In genomic region chr1:226064816-226065248, GRCh38 we compare ENCODE assay signal across 8 cellular contexts. TPM values are rescaled to one million over a fixed set of nuclear protein-coding genes. Genes with fewer than 3 reads are reported as not detected.
A peak's percentile ranks its signal among the peaks of the same experiment; 100 is the strongest.
DNase-seq lines count a peak whose midpoint lies in the region; ATAC-seq and TF ChIP-seq lines count a peak whose summit lies in the region.

No MANE protein-coding gene starts in this region.

- peaks cover 73% of the 10 kb centered on the region for H3K36me3 Mint-ChIP-seq in Caco-2 (ENCODE audit: insufficient read depth, unreplicated experiment)
- H3K36me3 Mint-ChIP-seq in activated naive CD4-positive, alpha-beta T cell treated with anti-CD3 and anti-CD28 coated beads, Interleukin-2, amount 50 U/mL, for 24 hours: peaks cover 20% of the 10 kb centered on the region

- DNase-seq in Caco-2: peak in 1 of 2 experiments; percentile 45
- peak; percentile 65 for DNase-seq in HCEC 1CT
- peak; percentile 28 for DNase-seq in NT2/D1 (ENCODE audit: low read depth, low spot score)
- peak in 29 of 42 donors; percentile 15 to 80 (median 57) for DNase-seq in head of caudate nucleus
- peak; percentile 39 for DNase-seq in retina

- no TSS peak for BruUV-seq in Caco-2 (replicated peaks; lab: Mats Ljungman, UMichigan)

- no peaks in the 10 kb centered on the region for H3K9me3 ChIP-seq in Caco-2
- H3K9me3 ChIP-seq in NT2/D1 (ENCODE audit: insufficient read depth, low read length): no peaks in the 10 kb centered on the region

- ATAC-seq in GM19324 (IDR thresholded peaks at IDR 0.05; ENCODE audit: low FRiP score, unreplicated experiment) (no peak), GM21619 (IDR thresholded peaks at IDR 0.05; ENCODE audit: unreplicated experiment) (no peak)

- TF ChIP-seq CTCF in Caco-2 (IDR thresholded peaks at IDR 0.05; ENCODE audit: insufficient read depth in 1 of 2, low read depth in 1 of 2, low read length in 1 of 2, severe bottlenecking in 1 of 2, unreplicated experiment in 1 of 2): peak; percentile 17 to 84

- H3K4me3 Mint-ChIP-seq in Caco-2 (ENCODE audit: unreplicated experiment): peak overlapping the region; percentile 97
- peak overlapping the region; percentile 89 for H3K4me3 Mint-ChIP-seq in activated naive CD4-positive, alpha-beta T cell treated with anti-CD3 and anti-CD28 coated beads, Interleukin-2, amount 50 U/mL, for 24 hours

- H3K27me3 Mint-ChIP-seq in Caco-2 (ENCODE audit: insufficient read depth, unreplicated experiment): no peaks in the 10 kb centered on the region
- H3K27me3 Mint-ChIP-seq in activated naive CD4-positive, alpha-beta T cell treated with anti-CD3 and anti-CD28 coated beads, Interleukin-2, amount 50 U/mL, for 24 hours: no peaks in the 10 kb centered on the region

- intact Hi-C loops in Caco-2 (cut with micrococcal nuclease; ENCODE audit: unreplicated experiment): loop anchor here (1.0 to 10.0 kb wide), 3 partner anchors 18 to 120 kb away; partner anchors contain the start of gene ACBD3
- intact Hi-C loops in head of caudate nucleus (cut with DNase I): loop anchor here (5.0 kb wide), 2 partner anchors 57 to 122 kb away; partner anchors contain the start of gene ACBD3

- no peaks in the 10 kb centered on the region; the same call in 1 of the 2 replicates for H3K36me3 ChIP-seq in Caco-2 (ENCODE audit: control insufficient read depth, insufficient read depth, low read length)
- peaks cover 49% of the 10 kb centered on the region for H3K36me3 ChIP-seq in NT2/D1 (ENCODE audit: insufficient read depth, insufficient read length, low read length)

- H3K9me3 Mint-ChIP-seq in Caco-2 (ENCODE audit: unreplicated experiment): no peaks in the 10 kb centered on the region
- no peaks in the 10 kb centered on the region for H3K9me3 Mint-ChIP-seq in activated naive CD4-positive, alpha-beta T cell treated with anti-CD3 and anti-CD28 coated beads, Interleukin-2, amount 50 U/mL, for 24 hours

- no peaks in the 10 kb centered on the region for H3K27me3 ChIP-seq in Caco-2 (replicated peaks; ENCODE audit: control insufficient read depth, insufficient read depth, low read length)
- no peaks in the 10 kb centered on the region for H3K27me3 ChIP-seq in NT2/D1 (ENCODE audit: insufficient read depth, insufficient read length)

- H3K4me1 ChIP-seq in Caco-2 (peaks cover 9% of the 10 kb centered on the region), NT2/D1 (ENCODE audit: insufficient read depth, insufficient read length) (no peaks in the 10 kb centered on the region)

- H3K27ac Mint-ChIP-seq in Caco-2 (ENCODE audit: unreplicated experiment): peak overlapping the region; percentile 99
- peak overlapping the region; percentile 85 for H3K27ac Mint-ChIP-seq in activated naive CD4-positive, alpha-beta T cell treated with anti-CD3 and anti-CD28 coated beads, Interleukin-2, amount 50 U/mL, for 24 hours

- POLR2A ChIA-PET in Caco-2 (lab: Charles Lee): interaction anchor here (0.6 to 1.1 kb wide), 3 partner anchors 65 to 287 kb away, joined by 4 to 6 read pairs (median 5); partner anchors contain the start of genes SDE2 and SRP9

- peak overlapping the region; percentile 65 for H3K4me3 ChIP-seq in Caco-2 (ENCODE audit: low read depth, low read length)
- H3K4me3 ChIP-seq in NT2/D1 (ENCODE audit: insufficient read length, low read depth): peak overlapping the region; percentile 91

- peak overlapping the region; percentile 3 for H3K9ac ChIP-seq in NT2/D1 (ENCODE audit: insufficient read length, low read depth)

- peaks cover 24% of the 10 kb centered on the region for H3K4me1 Mint-ChIP-seq in Caco-2 (ENCODE audit: low read depth, unreplicated experiment)
- H3K4me1 Mint-ChIP-seq in activated naive CD4-positive, alpha-beta T cell treated with anti-CD3 and anti-CD28 coated beads, Interleukin-2, amount 50 U/mL, for 24 hours: peaks cover 56% of the 10 kb centered on the region

- CTCF ChIA-PET in Caco-2 (lab: Charles Lee): interaction anchor here (0.5 to 1.6 kb wide), 24 partner anchors 10 to 343 kb away, joined by 3 to 27 read pairs (median 4); partner anchors contain the start of genes PARP1, PYCR2 and SRP9

RNA-seq across cellular contexts. Expression of gene H3-3A, which starts 2.3 kb away (rescaled TPM):
- 512 and 554 TPM in 2 replicates for total RNA-seq in Caco-2 (2022)
